Comparison of ENCODE assay signal across 8 cellular contexts in genomic region chr5:72452515-72453259, GRCh38. TPM values are rescaled to one million over a fixed set of nuclear protein-coding genes. Genes with fewer than 3 reads are reported as not detected.
DNase-seq lines count a peak whose midpoint lies in the region; ATAC-seq and TF ChIP-seq lines count a peak whose summit lies in the region.

No MANE protein-coding gene starts in this region.

- H3K9me3 ChIP-seq in SJSA1 (replicated peaks): no peaks in the 10 kb centered on the region

- no peaks in the 10 kb centered on the region for H3K36me3 ChIP-seq in SJSA1

- H3K4me1 ChIP-seq in SJSA1 (replicated peaks): peaks cover 26% of the 10 kb centered on the region

- ATAC-seq in GM18498 (IDR thresholded peaks at IDR 0.05; ENCODE audit: unreplicated experiment): peak; percentile 11

- H3K27me3 ChIP-seq in SJSA1 (replicated peaks): no peaks in the 10 kb centered on the region

- no peak for TF ChIP-seq CTCF in GM13976 (IDR thresholded peaks at IDR 0.05; ENCODE audit: borderline replicate concordance, control extremely low read depth, extremely low read depth, insufficient read depth, missing control alignments)

- DNase-seq in SJSA1 (ENCODE audit: low read depth in 1 of 2, low spot score in 2 of 2) (peak; percentile 74 to 82), globus pallidus (ENCODE audit: low spot score) (peak; percentile 11), renal cortical epithelial cell (ENCODE audit: low read depth) (peak; percentile 77), DMS114 treated with DMSO at 0.1 percent for 48 hours (lab: John Stamatoyannopoulos, UW; ENCODE audit: unreplicated experiment) (no peak), GM13976 (ENCODE audit: low spot score) (no peak)
- no peak for DNase-seq in stimulated activated CD4-positive, alpha-beta T cell treated with anti-CD3 and anti-CD28 coated beads, Interleukin-4, amount 100 ng/mL, for 1 hour
- DNase-seq in activated CD4-positive, alpha-beta T cell treated with anti-CD3 and anti-CD28 coated beads for 1 hour: no peak

- peak overlapping the region; percentile 85 for H3K27ac ChIP-seq in SJSA1

- in situ Hi-C loops in GM13976 (cut with MboI; ENCODE audit: low sequenced_read_pairs, unreplicated experiment): no loop called here

- no peak overlapping the region for H3K4me3 ChIP-seq in SJSA1

RNA-seq across cellular contexts. Expression of gene ZNF366, which starts 54.5 kb away (rescaled TPM):
- total RNA-seq in SJSA1 (2014; rRNA removed; shearing (Covaris generic)): not detected in 2 replicates
- total RNA-seq in renal cortical epithelial cell: 0.05 TPM in 1 of 2 replicates, not detected in the other

Comparison
In these comparisons a context has a peak if more than half of its experiments do, and no peak if none do; other contexts are left out.
1. DNase-seq: peak in SJSA1 (2 of 2), globus pallidus (single experiment) and renal cortical epithelial cell (single experiment); none in DMS114 treated with DMSO at 0.1 percent for 48 hours (single experiment), GM13976 (single experiment), stimulated activated CD4-positive, alpha-beta T cell treated with anti-CD3 and anti-CD28 coated beads, Interleukin-4, amount 100 ng/mL, for 1 hour (single experiment) and activated CD4-positive, alpha-beta T cell treated with anti-CD3 and anti-CD28 coated beads for 1 hour (single experiment).